In genomic region chr6:3081965-3082364, GRCh38 we compare ENCODE assay signal across 2 cellular contexts.
TF ChIP-seq lines count a peak whose summit lies in the region.

No MANE protein-coding gene starts in this region.

TF ChIP-seq in HepG2, 621 proteins besides CTCF, POLR2A, EP300 and RAD21:
- TF ChIP-seq, protein P1, sequence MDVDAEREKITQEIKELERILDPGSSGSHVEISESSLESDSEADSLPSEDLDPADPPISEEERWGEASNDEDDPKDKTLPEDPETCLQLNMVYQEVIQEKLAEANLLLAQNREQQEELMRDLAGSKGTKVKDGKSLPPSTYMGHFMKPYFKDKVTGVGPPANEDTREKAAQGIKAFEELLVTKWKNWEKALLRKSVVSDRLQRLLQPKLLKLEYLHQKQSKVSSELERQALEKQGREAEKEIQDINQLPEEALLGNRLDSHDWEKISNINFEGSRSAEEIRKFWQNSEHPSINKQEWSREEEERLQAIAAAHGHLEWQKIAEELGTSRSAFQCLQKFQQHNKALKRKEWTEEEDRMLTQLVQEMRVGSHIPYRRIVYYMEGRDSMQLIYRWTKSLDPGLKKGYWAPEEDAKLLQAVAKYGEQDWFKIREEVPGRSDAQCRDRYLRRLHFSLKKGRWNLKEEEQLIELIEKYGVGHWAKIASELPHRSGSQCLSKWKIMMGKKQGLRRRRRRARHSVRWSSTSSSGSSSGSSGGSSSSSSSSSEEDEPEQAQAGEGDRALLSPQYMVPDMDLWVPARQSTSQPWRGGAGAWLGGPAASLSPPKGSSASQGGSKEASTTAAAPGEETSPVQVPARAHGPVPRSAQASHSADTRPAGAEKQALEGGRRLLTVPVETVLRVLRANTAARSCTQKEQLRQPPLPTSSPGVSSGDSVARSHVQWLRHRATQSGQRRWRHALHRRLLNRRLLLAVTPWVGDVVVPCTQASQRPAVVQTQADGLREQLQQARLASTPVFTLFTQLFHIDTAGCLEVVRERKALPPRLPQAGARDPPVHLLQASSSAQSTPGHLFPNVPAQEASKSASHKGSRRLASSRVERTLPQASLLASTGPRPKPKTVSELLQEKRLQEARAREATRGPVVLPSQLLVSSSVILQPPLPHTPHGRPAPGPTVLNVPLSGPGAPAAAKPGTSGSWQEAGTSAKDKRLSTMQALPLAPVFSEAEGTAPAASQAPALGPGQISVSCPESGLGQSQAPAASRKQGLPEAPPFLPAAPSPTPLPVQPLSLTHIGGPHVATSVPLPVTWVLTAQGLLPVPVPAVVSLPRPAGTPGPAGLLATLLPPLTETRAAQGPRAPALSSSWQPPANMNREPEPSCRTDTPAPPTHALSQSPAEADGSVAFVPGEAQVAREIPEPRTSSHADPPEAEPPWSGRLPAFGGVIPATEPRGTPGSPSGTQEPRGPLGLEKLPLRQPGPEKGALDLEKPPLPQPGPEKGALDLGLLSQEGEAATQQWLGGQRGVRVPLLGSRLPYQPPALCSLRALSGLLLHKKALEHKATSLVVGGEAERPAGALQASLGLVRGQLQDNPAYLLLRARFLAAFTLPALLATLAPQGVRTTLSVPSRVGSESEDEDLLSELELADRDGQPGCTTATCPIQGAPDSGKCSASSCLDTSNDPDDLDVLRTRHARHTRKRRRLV (CRISPR knock-in tag; IDR thresholded peaks at IDR 0.05) = no peak
- no peak for TF ChIP-seq BCL6 (CRISPR knock-in tag; IDR thresholded peaks at IDR 0.05)
- no peak for TF ChIP-seq NR2F2 (IDR thresholded peaks at IDR 0.05; ENCODE audit: borderline replicate concordance, low read depth)
- no peak for TF ChIP-seq HCFC1 (IDR thresholded peaks at IDR 0.05; ENCODE audit: low read depth, low read length)
- TF ChIP-seq ATF4 (CRISPR knock-in tag; IDR thresholded peaks at IDR 0.05) = no peak
- TF ChIP-seq PRMT3 (CRISPR knock-in tag; IDR thresholded peaks at IDR 0.05; ENCODE audit: borderline replicate concordance, low read depth) = no peak
- no peak for TF ChIP-seq ZNF496 (CRISPR knock-in tag; IDR thresholded peaks at IDR 0.05; ENCODE audit: insufficient replicate concordance)
- no peak for TF ChIP-seq ZNF17 (CRISPR knock-in tag; IDR thresholded peaks at IDR 0.05)
- TF ChIP-seq ARNT (IDR thresholded peaks at IDR 0.05) = no peak
- no peak for TF ChIP-seq JUN (CRISPR knock-in tag; IDR thresholded peaks at IDR 0.05)
- TF ChIP-seq TOPORS (CRISPR knock-in tag; IDR thresholded peaks at IDR 0.05) = no peak
- TF ChIP-seq NPAS2 (CRISPR knock-in tag; IDR thresholded peaks at IDR 0.05; ENCODE audit: borderline replicate concordance) = no peak
- no peak for TF ChIP-seq ZBTB8A (CRISPR knock-in tag; IDR thresholded peaks at IDR 0.05; ENCODE audit: borderline replicate concordance, low read depth)
- TF ChIP-seq ZNF451 (CRISPR knock-in tag; IDR thresholded peaks at IDR 0.05) = no peak
- TF ChIP-seq ZNF232 (CRISPR knock-in tag; IDR thresholded peaks at IDR 0.05; ENCODE audit: borderline replicate concordance) = no peak
- no peak for TF ChIP-seq PHB2 (IDR thresholded peaks at IDR 0.05; ENCODE audit: partially characterized antibody)
- TF ChIP-seq ZNF30 (CRISPR knock-in tag; IDR thresholded peaks at IDR 0.05) = no peak
- no peak for TF ChIP-seq DR1 (CRISPR knock-in tag; IDR thresholded peaks at IDR 0.05)
- TF ChIP-seq SATB2 (CRISPR knock-in tag; IDR thresholded peaks at IDR 0.05) = no peak
- TF ChIP-seq MIER3 (CRISPR knock-in tag; IDR thresholded peaks at IDR 0.05; ENCODE audit: borderline replicate concordance) = no peak

TF ChIP-seq in H1, 55 proteins besides CTCF, POLR2A, EP300 and RAD21:
- TF ChIP-seq MAX (IDR thresholded peaks at IDR 0.05) (no peak), FOSL1 (IDR thresholded peaks at IDR 0.05; ENCODE audit: insufficient read depth, low read depth, low read length) (no peak), CEBPB (IDR thresholded peaks at IDR 0.05; ENCODE audit: low read depth, low read length) (no peak), CBX8 (IDR thresholded peaks at IDR 0.05; ENCODE audit: borderline replicate concordance, low read depth, low read length) (no peak), NRF1 (IDR thresholded peaks at IDR 0.05; ENCODE audit: low read depth, low read length) (no peak)
